Comparison of ENCODE assay signal across 18 cellular contexts in genomic region chr16:58195771-58196170, GRCh38. TPM values are rescaled to one million over a fixed set of nuclear protein-coding genes. Genes with fewer than 3 reads are reported as not detected.
A peak's percentile ranks its signal among the peaks of the same experiment; 100 is the strongest.
DNase-seq lines count a peak whose midpoint lies in the region; ATAC-seq and TF ChIP-seq lines count a peak whose summit lies in the region.
"Had no signal": no experiment of that assay in that cellular context is flagged by ENCODE, and none has a peak within 500 bp of the region (broad histone marks: within the 10 kb centered on the region; RNA-seq: fewer than 3 reads in every experiment).

No MANE protein-coding gene starts in this region.

- no peak overlapping the region for H3K4me3 ChIP-seq in HCT116 (replicated peaks in 1 of 2; ENCODE audit: low read depth in 1 of 2, low read length in 2 of 2)
- H3K4me3 ChIP-seq: Peyer's patch had no signal

- intact Hi-C loops in HCT116 (cut with micrococcal nuclease), result loop anchor here (5.0 kb wide), 1 partner anchor 173 kb away; no protein-coding TSS in a partner anchor
- intact Hi-C loops in activated T-helper 2 cell treated with anti-CD3 and anti-CD28 coated beads, Interferon-gamma antibody, Interleukin-2, Interleukin-4, amounts not matched to agents 10 μg/mL and 5 μg/mL and 100 μg/mL, durations not matched to agents 14 hours and 24 hours and 36 hours (cut with micrococcal nuclease), result loop anchor here (2.0 to 10.0 kb wide), 4 partner anchors 52 to 437 kb away; partner anchors contain the start of genes CFAP20 and MMP15

- peaks cover 42 to 43% of the 10 kb centered on the region in 2 experiments for H3K36me3 ChIP-seq in HCT116 (ENCODE audit: control insufficient read depth in 1 of 2, insufficient read depth in 2 of 2, low read length in 2 of 2)
- H3K36me3 ChIP-seq: breast epithelium had no signal

- no peak for TF ChIP-seq CTCF in HCT116 (IDR thresholded peaks at IDR 0.05 in 2 of 3, conservative IDR thresholded peaks at IDR 0.05 in 1 of 3; ENCODE audit: borderline replicate concordance in 1 of 3, insufficient read depth in 1 of 3, low read depth in 2 of 3, low read length in 2 of 3)

- CTCF ChIA-PET in HCT116 (lab: Charles Lee), result no interaction called here

- no peaks in the 10 kb centered on the region for H3K9me2 ChIP-seq in HCT116 (ENCODE audit: insufficient read depth)

- POLR2A ChIA-PET in HCT116 (lab: Charles Lee), result no interaction called here

- no peak for DNase-seq in T-helper 1 cell
- DNase-seq in HCT116 (ENCODE audit: low read depth, low spot score), result no peak
- DNase-seq in activated T-helper 2 cell treated with anti-CD3 and anti-CD28 coated beads, Interferon-gamma antibody, Interleukin-2, Interleukin-4, amounts not matched to agents 10 μg/mL and 5 μg/mL and 100 μg/mL, durations not matched to agents 14 hours and 24 hours and 36 hours (ENCODE audit: low spot score), result no peak
- no peak for DNase-seq in natural killer cell treated with Interleukin-12 subunit alpha and Interleukin-12 subunit beta and Interleukin-15 and Interleukin-18, amount 100 ng/mL, for 72 hours (ENCODE audit: low spot score)
- DNase-seq in stimulated activated CD4-positive, alpha-beta T cell treated with anti-CD3 and anti-CD28 coated beads, Interleukin-4, amount 100 ng/mL, for 1 hour, result no peak
- DNase-seq in activated effector memory CD4-positive, alpha-beta T cell treated with anti-CD3 and anti-CD28 coated beads, Interleukin-2, amount 50 U/mL, for 16 hours, result no peak
- DNase-seq in cortex of kidney (lab: John Stamatoyannopoulos, UW), result no peak
- DNase-seq: 8988T; activated gamma-delta T cell treated with Interleukin-2 at 50 U/mL for 16 hours; left colon; NCI-H146; NCI-H510A; Peyer's patch; stimulated activated CD4-positive, alpha-beta T cell treated with anti-CD3 and anti-CD28 coated beads, Interleukin-15, amount 100 ng/mL, for 24 hours had no signal

- H3K79me2 ChIP-seq in HCT116 (ENCODE audit: insufficient read depth, low read length), result peaks cover 66% of the 10 kb centered on the region

- H3K9ac ChIP-seq in HCT116 (ENCODE audit: low read length), result no peak overlapping the region
- H3K9ac ChIP-seq: KMS-11 had no signal

- no peak for TF ChIP-seq RAD21 in HCT116 (IDR thresholded peaks at IDR 0.05; ENCODE audit: low read depth)

- no peak for ATAC-seq in HCT116
- no peak for ATAC-seq in natural killer cell treated with Interleukin-12 subunit alpha and Interleukin-12 subunit beta and Interleukin-15 and Interleukin-18, amount 100 ng/mL, for 72 hours
- ATAC-seq: left colon had no signal

- peaks cover 4% of the 10 kb centered on the region; the same call in 1 of the 2 replicates for H4K20me1 ChIP-seq in HCT116 (ENCODE audit: insufficient read depth)

- H3K4me1 Mint-ChIP-seq in T-helper 1 cell treated with Interleukin-12 subunit alpha and Interleukin-12 subunit beta and Interleukin-4 antibody, amounts not matched to agents 30 μg/mL and 1 μg/mL, for 36 hours (ENCODE audit: low read depth), result peaks cover 27% of the 10 kb centered on the region
- H3K4me1 Mint-ChIP-seq in activated T-helper 2 cell treated with anti-CD3 and anti-CD28 coated beads, Interferon-gamma antibody, Interleukin-2, Interleukin-4, amounts not matched to agents 10 μg/mL and 5 μg/mL and 100 μg/mL, durations not matched to agents 14 hours and 24 hours and 36 hours (ENCODE audit: low read depth), result peaks cover 47% of the 10 kb centered on the region
- peaks cover 44% of the 10 kb centered on the region in 2 donors for H3K4me1 Mint-ChIP-seq in natural killer cell treated with Interleukin-12 subunit alpha and Interleukin-12 subunit beta and Interleukin-15 and Interleukin-18, amount 100 ng/mL, for 72 hours (ENCODE audit: low read depth in 2 of 2)

- no peak for TF ChIP-seq POLR2A in HCT116 (IDR thresholded peaks at IDR 0.05; ENCODE audit: borderline replicate concordance, extremely low read depth, insufficient read depth, insufficient read length)

- peak overlapping the region; percentile 84 for H3K4me3 Mint-ChIP-seq in T-helper 1 cell treated with Interleukin-12 subunit alpha and Interleukin-12 subunit beta and Interleukin-4 antibody, amounts not matched to agents 30 μg/mL and 1 μg/mL, for 36 hours
- peak overlapping the region; percentile 84 for H3K4me3 Mint-ChIP-seq in activated T-helper 2 cell treated with anti-CD3 and anti-CD28 coated beads, Interferon-gamma antibody, Interleukin-2, Interleukin-4, amounts not matched to agents 10 μg/mL and 5 μg/mL and 100 μg/mL, durations not matched to agents 14 hours and 24 hours and 36 hours (ENCODE audit: low read depth)
- peak overlapping the region; percentile 91 for H3K4me3 Mint-ChIP-seq in natural killer cell treated with Interleukin-12 subunit alpha and Interleukin-12 subunit beta and Interleukin-15 and Interleukin-18, amount 100 ng/mL, for 72 hours
- H3K4me3 Mint-ChIP-seq: CD14-positive monocyte had no signal

- H3K4me2 ChIP-seq in HCT116 (ENCODE audit: low read length), result peak overlapping the region; percentile 87; the same call in 1 of the 2 replicates

- peaks cover 15% of the 10 kb centered on the region for H3K27me3 Mint-ChIP-seq in T-helper 1 cell treated with Interleukin-12 subunit alpha and Interleukin-12 subunit beta and Interleukin-4 antibody, amounts not matched to agents 30 μg/mL and 1 μg/mL, for 36 hours (ENCODE audit: low read depth)
- H3K27me3 Mint-ChIP-seq in activated T-helper 2 cell treated with anti-CD3 and anti-CD28 coated beads, Interferon-gamma antibody, Interleukin-2, Interleukin-4, amounts not matched to agents 10 μg/mL and 5 μg/mL and 100 μg/mL, durations not matched to agents 14 hours and 24 hours and 36 hours (ENCODE audit: low read depth), result peaks cover 10% of the 10 kb centered on the region
- H3K27me3 Mint-ChIP-seq in natural killer cell treated with Interleukin-12 subunit alpha and Interleukin-12 subunit beta and Interleukin-15 and Interleukin-18, amount 100 ng/mL, for 72 hours, result peaks cover 3 to 11% of the 10 kb centered on the region in 2 donors

- H3K9me3 Mint-ChIP-seq in T-helper 1 cell treated with Interleukin-12 subunit alpha and Interleukin-12 subunit beta and Interleukin-4 antibody, amounts not matched to agents 30 μg/mL and 1 μg/mL, for 36 hours, result no peaks in the 10 kb centered on the region
- no peaks in the 10 kb centered on the region for H3K9me3 Mint-ChIP-seq in activated T-helper 2 cell treated with anti-CD3 and anti-CD28 coated beads, Interferon-gamma antibody, Interleukin-2, Interleukin-4, amounts not matched to agents 10 μg/mL and 5 μg/mL and 100 μg/mL, durations not matched to agents 14 hours and 24 hours and 36 hours
- H3K9me3 Mint-ChIP-seq in natural killer cell treated with Interleukin-12 subunit alpha and Interleukin-12 subunit beta and Interleukin-15 and Interleukin-18, amount 100 ng/mL, for 72 hours, result no peaks in the 10 kb centered on the region

- RAD21 ChIA-PET in HCT116 (lab: Charles Lee; ENCODE audit: low non-redundant PET in 1 of 2, low total read pairs in 2 of 2, uncharacterized antibody in 2 of 2, unreplicated experiment in 2 of 2), result no interaction called here

- H3K27ac ChIP-seq in HCT116 (ENCODE audit: low read depth, low read length), result no peak overlapping the region
- H3K27ac ChIP-seq: breast epithelium, KMS-11, Peyer's patch had no signal

- H3K36me3 Mint-ChIP-seq in T-helper 1 cell treated with Interleukin-12 subunit alpha and Interleukin-12 subunit beta and Interleukin-4 antibody, amounts not matched to agents 30 μg/mL and 1 μg/mL, for 36 hours (ENCODE audit: low read depth), result peaks cover 30% of the 10 kb centered on the region
- peaks cover 61% of the 10 kb centered on the region for H3K36me3 Mint-ChIP-seq in activated T-helper 2 cell treated with anti-CD3 and anti-CD28 coated beads, Interferon-gamma antibody, Interleukin-2, Interleukin-4, amounts not matched to agents 10 μg/mL and 5 μg/mL and 100 μg/mL, durations not matched to agents 14 hours and 24 hours and 36 hours (ENCODE audit: low read depth)
- H3K36me3 Mint-ChIP-seq in natural killer cell treated with Interleukin-12 subunit alpha and Interleukin-12 subunit beta and Interleukin-15 and Interleukin-18, amount 100 ng/mL, for 72 hours, result peaks cover 15% of the 10 kb centered on the region

- no peaks in the 10 kb centered on the region for H3K27me3 ChIP-seq in HCT116 (ENCODE audit: insufficient read depth, low read length)
- H3K27me3 ChIP-seq: breast epithelium, Peyer's patch had no signal

- no peak overlapping the region for H2AFZ ChIP-seq in HCT116 (ENCODE audit: low read depth, low read length, poor library complexity, severe bottlenecking)

- H3K9me3 ChIP-seq in HCT116 (ENCODE audit: control insufficient read depth in 1 of 2, insufficient read depth in 1 of 2, low read depth in 1 of 2, low read length in 2 of 2), result no peaks in the 10 kb centered on the region
- H3K9me3 ChIP-seq: breast epithelium, Peyer's patch had no signal

- no peak overlapping the region for H3K27ac Mint-ChIP-seq in T-helper 1 cell treated with Interleukin-12 subunit alpha and Interleukin-12 subunit beta and Interleukin-4 antibody, amounts not matched to agents 30 μg/mL and 1 μg/mL, for 36 hours
- H3K27ac Mint-ChIP-seq in activated T-helper 2 cell treated with anti-CD3 and anti-CD28 coated beads, Interferon-gamma antibody, Interleukin-2, Interleukin-4, amounts not matched to agents 10 μg/mL and 5 μg/mL and 100 μg/mL, durations not matched to agents 14 hours and 24 hours and 36 hours, result no peak overlapping the region
- H3K27ac Mint-ChIP-seq in natural killer cell treated with Interleukin-12 subunit alpha and Interleukin-12 subunit beta and Interleukin-15 and Interleukin-18, amount 100 ng/mL, for 72 hours, result peak overlapping the region in 1 of 2 donors; percentile 88
- H3K27ac Mint-ChIP-seq: CD14-positive monocyte had no signal

- peaks cover 13 to 19% of the 10 kb centered on the region in 2 experiments for H3K4me1 ChIP-seq in HCT116 (ENCODE audit: control insufficient read depth in 1 of 2, insufficient read depth in 2 of 2, low read length in 2 of 2)

- no TSS peak for BruUV-seq in HCT116 (replicated peaks; lab: Mats Ljungman, UMichigan)

TF ChIP-seq in HCT116, 20 proteins besides CTCF, POLR2A, EP300 and RAD21 (continues in another document):
- TF ChIP-seq POLR2AphosphoS5 (IDR thresholded peaks at IDR 0.05; ENCODE audit: low read depth, low read length), result no peak
- TF ChIP-seq ZFX (IDR thresholded peaks at IDR 0.05), result no peak
- TF ChIP-seq EZH2 (IDR thresholded peaks at IDR 0.05), result no peak
- TF ChIP-seq EGR1 (IDR thresholded peaks at IDR 0.05; ENCODE audit: low read depth), result no peak
- no peak for TF ChIP-seq FOSL1 (IDR thresholded peaks at IDR 0.05; ENCODE audit: low read depth)
- no peak for TF ChIP-seq CBX3 (IDR thresholded peaks at IDR 0.05; ENCODE audit: low read depth)
- no peak for TF ChIP-seq ATF3 (IDR thresholded peaks at IDR 0.05)

RNA-seq across cellular contexts. Expression of gene CSNK2A2, which starts 2.1 kb away (rescaled TPM):
- total RNA-seq in HCT116 (2021; ENCODE audit: unreplicated experiment), result 97.7 TPM
- 71.0 and 75.5 TPM in 2 replicates for polyA plus RNA-seq in HCT116 (2012)
- 90.5 and 93.9 TPM in 2 replicates for total RNA-seq in activated T-helper 2 cell treated with anti-CD3 and anti-CD28 coated beads, Interferon-gamma antibody, Interleukin-2, Interleukin-4, amounts not matched to agents 10 μg/mL and 5 μg/mL and 100 μg/mL, durations not matched to agents 14 hours and 24 hours and 36 hours
- 10 to 100 TPM; 72.6 to 84.5 TPM for total RNA-seq in natural killer cell treated with Interleukin-12 subunit alpha and Interleukin-12 subunit beta and Interleukin-15 and Interleukin-18, amount 100 ng/mL, for 72 hours
